9 cellular contexts compared by ENCODE assay signal in genomic region chr17:82699551-82699950, GRCh38. TPM values are rescaled to one million over a fixed set of nuclear protein-coding genes. Genes with fewer than 3 reads are reported as not detected.
DNase-seq lines count a peak whose midpoint lies in the region; ATAC-seq, FAIRE-seq and TF ChIP-seq lines count a peak whose summit lies in the region.
"Had no signal": no experiment of that assay in that cellular context is flagged by ENCODE, and none has a peak within 500 bp of the region (broad histone marks: within the 10 kb centered on the region; RNA-seq: fewer than 3 reads in every experiment).

No MANE protein-coding gene starts in this region.

- H3K36me3 Mint-ChIP-seq in CD4-positive, CD25-positive, alpha-beta regulatory T cell, result peaks cover 4% of the 10 kb centered on the region

- POLR2A ChIA-PET in H1 (lab: Charles Lee; ENCODE audit: partially characterized antibody), result interaction anchor here (1.0 kb wide), 1 partner anchor 11 kb away, joined by 3 read pairs; no protein-coding TSS in a partner anchor

- H3K4ac ChIP-seq in H1 (replicated peaks; ENCODE audit: insufficient read length, low read depth, low read length) (no peak overlapping the region), neuronal stem cell (ENCODE audit: low read length) (peak overlapping the region; percentile 66)

- no peak overlapping the region for H3K23ac ChIP-seq in H1 (ENCODE audit: insufficient read length)
- H3K23ac ChIP-seq in neuronal stem cell (ENCODE audit: low read depth, low read length, poor library complexity), result peak overlapping the region; percentile 90

- H3F3A ChIP-seq in Loucy (ENCODE audit: low read depth), result no peaks in the 10 kb centered on the region

- H4K5ac ChIP-seq in H1 (ENCODE audit: insufficient read length, low read depth, low read length), result no peak overlapping the region

- no peak for ATAC-seq in CD4-positive, CD25-positive, alpha-beta regulatory T cell (ENCODE audit: low read depth in 2 of 2)
- ATAC-seq in GM21723 (IDR thresholded peaks at IDR 0.05; ENCODE audit: unreplicated experiment) (no peak), GM19467 (IDR thresholded peaks at IDR 0.05; ENCODE audit: unreplicated experiment) (no peak)

- no peak overlapping the region for H2BK15ac ChIP-seq in H1 (ENCODE audit: low read length)
- no peak overlapping the region for H2BK15ac ChIP-seq in neuronal stem cell (ENCODE audit: low read length)

- 84% methylated on average over 13 of the region's 13 CpGs; no CpG with 5 or more reads in 1 of the 2 experiments for WGBS in H1 (ENCODE audit: extremely low coverage in 1 of 2, insufficient coverage in 1 of 2, insufficient read length in 1 of 2, insufficient replicate concordance in 2 of 2, low coverage in 1 of 2, low lambda C conversion rate in 2 of 2, missing lambda C conversion rate in 1 of 2), 2 experiments
- no CpG with 5 or more reads among the region's 13 CpGs for WGBS in neuronal stem cell (ENCODE audit: extremely low coverage in 2 of 2, insufficient read length in 2 of 2, insufficient replicate concordance in 1 of 2), 2 donors

- no peaks in the 10 kb centered on the region for H3K79me2 ChIP-seq in Loucy (ENCODE audit: insufficient read depth, low read length)
- H3K79me2 ChIP-seq in H1 (ENCODE audit: control insufficient read depth in 1 of 2, insufficient read depth in 2 of 2, low read length in 2 of 2), result no peaks in the 10 kb centered on the region

- H2BK120ac ChIP-seq in H1 (replicated peaks; ENCODE audit: low read depth, low read length), result no peak overlapping the region
- H2BK120ac ChIP-seq in neuronal stem cell (ENCODE audit: low read depth, low read length), result no peak overlapping the region

- peaks cover 4% of the 10 kb centered on the region for H3K36me3 ChIP-seq in CD4-positive, CD25-positive, alpha-beta regulatory T cell (ENCODE audit: control insufficient read depth, insufficient read depth, low read length)
- H3K36me3 ChIP-seq in Loucy (ENCODE audit: insufficient read depth, low read length) (no peaks in the 10 kb centered on the region), H1 (ENCODE audit: control insufficient read depth in 2 of 4, insufficient read depth in 4 of 4, low read length in 3 of 4) (no peaks in the 10 kb centered on the region; a peak in 1 of 8 replicates), neuronal stem cell (replicated peaks in 1 of 2; ENCODE audit: control insufficient read depth in 2 of 2, insufficient read depth in 2 of 2, low read length in 2 of 2) (no peaks in the 10 kb centered on the region)
- H3K36me3 ChIP-seq: adrenal gland had no signal

- no peak for TF ChIP-seq POLR2A in H1 (IDR thresholded peaks at IDR 0.05; ENCODE audit: control extremely low read depth in 1 of 2, low read depth in 2 of 2, low read length in 2 of 2)

- CTCF ChIA-PET in H1 (lab: Charles Lee; ENCODE audit: partially characterized antibody), result interaction anchor here (0.6 kb wide), 1 partner anchor 215 kb away, joined by 3 read pairs; no protein-coding TSS in a partner anchor

- H4K8ac ChIP-seq in H1 (ENCODE audit: extremely low read depth, insufficient read depth, low read length) (no peak overlapping the region), neuronal stem cell (ENCODE audit: low read depth, low read length) (no peak overlapping the region)

- no peak for DNase-seq in CD4-positive, CD25-positive, alpha-beta regulatory T cell
- no peak for DNase-seq in H1 (ENCODE audit: low read depth in 1 of 2, low spot score in 2 of 2)
- DNase-seq in neuronal stem cell (ENCODE audit: low spot score), result no peak
- no peak for DNase-seq in activated CD8-positive, alpha-beta memory T cell treated with anti-CD3 and anti-CD28 coated beads, Interleukin-2, amount 50 U/mL, for 48 hours
- no peak for DNase-seq in frontal cortex (ENCODE audit: low spot score in 2 of 2)

- peaks cover 18% of the 10 kb centered on the region for H3K4me1 ChIP-seq in CD4-positive, CD25-positive, alpha-beta regulatory T cell (ENCODE audit: control insufficient read depth, insufficient read depth, low read length, poor library complexity, severe bottlenecking)
- H3K4me1 ChIP-seq in Loucy (ENCODE audit: insufficient read depth, low read length, poor library complexity, severe bottlenecking) (no peaks in the 10 kb centered on the region), H1 (replicated peaks in 1 of 4; ENCODE audit: control insufficient read depth in 3 of 4, insufficient read depth in 4 of 4, low read length in 3 of 4) (peaks cover 0 to 11% (median 6%) of the 10 kb centered on the region in 4 experiments; a peak in 4 of 7 replicates), neuronal stem cell (ENCODE audit: control insufficient read depth in 2 of 2, insufficient read depth in 1 of 2, low read depth in 1 of 2, low read length in 2 of 2) (peaks cover 10 to 12% of the 10 kb centered on the region in 2 donors)

- no peak for TF ChIP-seq EP300 in H1 (IDR thresholded peaks at IDR 0.05; ENCODE audit: borderline replicate concordance in 1 of 2, low read depth in 2 of 2, low read length in 2 of 2)

- H3K4me2 ChIP-seq in Loucy (ENCODE audit: low read depth, low read length, poor library complexity, severe bottlenecking), result peak overlapping the region; percentile 62
- peak overlapping the region; percentile 52 to 90; a peak in 3 of 4 replicates for H3K4me2 ChIP-seq in H1 (ENCODE audit: insufficient read depth in 1 of 2, low read depth in 2 of 2, low read length in 2 of 2)
- H3K4me2 ChIP-seq in neuronal stem cell (ENCODE audit: insufficient read depth, low read length, poor library complexity, severe bottlenecking), result peak overlapping the region; percentile 71

- FAIRE-seq in H1 (lab: Jason Lieb, UNC) (no peak), frontal cortex (lab: Jason Lieb, UNC) (no peak)

- peaks cover 8% of the 10 kb centered on the region; the same call in 1 of the 2 replicates for H3K23me2 ChIP-seq in H1 (ENCODE audit: low read depth, low read length)

- no peak for TF ChIP-seq RAD21 in H1 (IDR thresholded peaks at IDR 0.05 in 1 of 2, conservative IDR thresholded peaks at IDR 0.05 in 1 of 2; ENCODE audit: low read depth in 2 of 2, low read length in 2 of 2)

- peaks cover 4% of the 10 kb centered on the region for H3K27me3 Mint-ChIP-seq in CD4-positive, CD25-positive, alpha-beta regulatory T cell

- no peak overlapping the region; the same call in 1 of the 2 replicates for H2BK5ac ChIP-seq in H1 (ENCODE audit: low read depth, low read length)
- no peak overlapping the region for H2BK5ac ChIP-seq in neuronal stem cell (ENCODE audit: low read length)

- no peak overlapping the region for H3K18ac ChIP-seq in H1 (ENCODE audit: extremely low read depth, low read length)
- peak overlapping the region; percentile 38 for H3K18ac ChIP-seq in neuronal stem cell (ENCODE audit: low read length)

- H3K79me1 ChIP-seq in H1 (ENCODE audit: low read depth, low read length) (no peaks in the 10 kb centered on the region), neuronal stem cell (ENCODE audit: low read depth, low read length) (peaks cover 4% of the 10 kb centered on the region)

- peak overlapping the region; percentile 89 to 91 (median 90) for H3K4me3 Mint-ChIP-seq in CD4-positive, CD25-positive, alpha-beta regulatory T cell

- H4K20me1 ChIP-seq in Loucy (ENCODE audit: insufficient read depth, low read length, poor library complexity, severe bottlenecking) (no peaks in the 10 kb centered on the region), H1 (replicated peaks in 1 of 2; ENCODE audit: control insufficient read depth in 1 of 2, insufficient read depth in 2 of 2, low read length in 2 of 2) (peaks cover 0 to 9% of the 10 kb centered on the region in 2 experiments)

- H3K27ac ChIP-seq in CD4-positive, CD25-positive, alpha-beta regulatory T cell (ENCODE audit: insufficient read depth, low read length, poor library complexity, severe bottlenecking), result no peak overlapping the region
- H3K27ac ChIP-seq in H1 (ENCODE audit: low read depth, low read length), result no peak overlapping the region
- H3K27ac ChIP-seq in neuronal stem cell (replicated peaks; ENCODE audit: low read length), result no peak overlapping the region

- TF ChIP-seq CTCF in Loucy (conservative IDR thresholded peaks at IDR 0.05; ENCODE audit: low read length) (no peak), H1 (IDR thresholded peaks at IDR 0.05; ENCODE audit: control extremely low read depth in 1 of 3, insufficient read depth in 1 of 3, low read depth in 1 of 3, low read length in 3 of 3) (no peak)

- H4K91ac ChIP-seq in H1 (replicated peaks; ENCODE audit: insufficient read length, low read length) (no peak overlapping the region), neuronal stem cell (ENCODE audit: low read depth, low read length, poor library complexity) (no peak overlapping the region)

- H3K9me3 ChIP-seq in CD4-positive, CD25-positive, alpha-beta regulatory T cell (ENCODE audit: control insufficient read depth in 2 of 2, low read length in 2 of 2), result peaks cover 4 to 5% of the 10 kb centered on the region in 2 experiments
- no peaks in the 10 kb centered on the region; the same call in 1 of the 2 replicates for H3K9me3 ChIP-seq in Loucy (ENCODE audit: insufficient read depth, low read depth, low read length)
- no peaks in the 10 kb centered on the region for H3K9me3 ChIP-seq in H1 (ENCODE audit: insufficient read depth in 2 of 2, low read depth in 1 of 2, low read length in 1 of 2)
- H3K9me3 ChIP-seq in neuronal stem cell (replicated peaks in 1 of 2; ENCODE audit: control insufficient read depth in 2 of 2, insufficient read depth in 1 of 2, low read depth in 1 of 2, low read length in 2 of 2), result peaks cover 6 to 11% of the 10 kb centered on the region in 2 donors

- no peaks in the 10 kb centered on the region for H3K27me3 ChIP-seq in CD4-positive, CD25-positive, alpha-beta regulatory T cell (ENCODE audit: control insufficient read depth, insufficient read depth, low read length)
- H3K27me3 ChIP-seq in Loucy (ENCODE audit: insufficient read depth, low read length, poor library complexity, severe bottlenecking) (no peaks in the 10 kb centered on the region), H1 (replicated peaks in 1 of 4; ENCODE audit: control insufficient read depth in 3 of 4, extremely low read depth in 1 of 4, insufficient read depth in 3 of 4, low read length in 3 of 4) (peaks cover 16 to 34% (median 24%) of the 10 kb centered on the region in 4 experiments), neuronal stem cell (ENCODE audit: control insufficient read depth in 3 of 3, insufficient read depth in 3 of 3, low read depth in 1 of 3, low read length in 3 of 3) (peaks cover 10 to 32% (median 26%) of the 10 kb centered on the region in 3 experiments)
- H3K27me3 ChIP-seq: adrenal gland had no signal

- H3K4me1 Mint-ChIP-seq in CD4-positive, CD25-positive, alpha-beta regulatory T cell, result peaks cover 0 to 22% (median under 1%) of the 10 kb centered on the region in 4 donors

- H2AK5ac ChIP-seq in H1 (ENCODE audit: low read depth, low read length) (no peak overlapping the region), neuronal stem cell (ENCODE audit: low read depth, low read length) (peak overlapping the region; percentile 89)

- H3K14ac ChIP-seq in H1 (ENCODE audit: insufficient read length) (no peak overlapping the region), neuronal stem cell (ENCODE audit: low read length) (peak overlapping the region; percentile 97)

- H3K56ac ChIP-seq in H1 (replicated peaks; ENCODE audit: insufficient read length, low read depth, low read length), result no peak overlapping the region

- H3K9ac ChIP-seq in Loucy (ENCODE audit: low read depth, low read length, poor library complexity, severe bottlenecking) (no peak overlapping the region), H1 (replicated peaks in 1 of 4; ENCODE audit: extremely low read depth in 1 of 4, low read depth in 3 of 4, low read length in 3 of 4) (no peak overlapping the region), neuronal stem cell (ENCODE audit: low read depth, low read length, poor library complexity) (peak overlapping the region; percentile 77)

- no peak overlapping the region for H2AFZ ChIP-seq in Loucy (ENCODE audit: low read length)
- H2AFZ ChIP-seq in H1 (ENCODE audit: low read length), result no peak overlapping the region
- no peak overlapping the region for H2AFZ ChIP-seq in neuronal stem cell (ENCODE audit: low read length)

- peaks cover 0 to 4% (median 2%) of the 10 kb centered on the region in 7 donors for H3K9me3 Mint-ChIP-seq in CD4-positive, CD25-positive, alpha-beta regulatory T cell

- H2BK12ac ChIP-seq in H1 (ENCODE audit: low read depth, low read length), result no peak overlapping the region; the same call in 1 of the 2 replicates
- H2BK12ac ChIP-seq in neuronal stem cell (ENCODE audit: low read length), result no peak overlapping the region

- H3K27ac Mint-ChIP-seq in CD4-positive, CD25-positive, alpha-beta regulatory T cell, result no peak overlapping the region

- no peak overlapping the region for H2BK20ac ChIP-seq in H1 (ENCODE audit: low read length)

- peak overlapping the region; percentile 47 for H3K4me3 ChIP-seq in CD4-positive, CD25-positive, alpha-beta regulatory T cell (ENCODE audit: low read depth, low read length)
- H3K4me3 ChIP-seq in Loucy (ENCODE audit: low read length, poor library complexity, severe bottlenecking) (peak overlapping the region; percentile 67), H1 (ENCODE audit: extremely low read depth in 1 of 4, insufficient read depth in 2 of 4, low read depth in 3 of 4, low read length in 4 of 4) (peak overlapping the region in 1 of 4 experiments; percentile 54; a peak in 1 of 8 replicates), neuronal stem cell (ENCODE audit: low read length in 2 of 2) (peak overlapping the region; percentile 72 to 92)

- no peaks in the 10 kb centered on the region for H3K9me2 ChIP-seq in Loucy (replicated peaks; ENCODE audit: low read depth, low read length)

RNA-seq across cellular contexts. Expression of gene RAB40B, which starts 1.1 kb away (rescaled TPM):
- total RNA-seq in CD4-positive, CD25-positive, alpha-beta regulatory T cell, result 4.9 TPM
- 1 to 10 TPM; 2.2 to 5.3 (median 3.4) TPM for polyA plus RNA-seq in CD4-positive, CD25-positive, alpha-beta regulatory T cell
- 3.1 and 3.3 TPM in 2 replicates for total RNA-seq in H1 (2021; fragmentation: NEBNext Ultra II Directional; extraction: Animal tissue kit (Norgen Biotek cat#: 25700))
- 4.6 and 7.1 TPM in 2 replicates for polyA plus RNA-seq in H1 (2011; rRNA removed)
- 2.9 TPM for polyA plus RNA-seq in H1 (2011; cell fraction: cytosol; rRNA removed)
- polyA plus RNA-seq in H1 (2011; cell fraction: nucleus; rRNA removed), result 5.8 TPM
- 4.1 to 5.9 TPM (median 4.3 TPM) in 4 replicates for polyA plus RNA-seq in H1 (2012, experiment 1 of 2)
- 13.5 TPM for polyA plus RNA-seq in H1 (2012, experiment 2 of 2)
- polyA plus RNA-seq in H1 (2013, experiment 1 of 2), result 2.4 TPM
- 3.6 TPM for polyA plus RNA-seq in H1 (2013, experiment 2 of 2)
- polyA minus RNA-seq in H1 (2011; rRNA and poly(A)+ RNA removed), result 0.95 and 1.5 TPM in 2 replicates
- polyA minus RNA-seq in H1 (2011; cell fraction: cytosol; rRNA and poly(A)+ RNA removed), result 1.1 TPM
- 1.8 TPM for polyA minus RNA-seq in H1 (2011; cell fraction: nucleus; rRNA and poly(A)+ RNA removed)
- 9.4 TPM for polyA plus RNA-seq in neuronal stem cell (2013, experiment 1 of 2)
- 10.4 TPM for polyA plus RNA-seq in neuronal stem cell (2013, experiment 2 of 2)
- 18.3 TPM for total RNA-seq in frontal cortex

RNA-seq across cellular contexts. Expression of gene FN3KRP, which starts 17.0 kb away (rescaled TPM):
- total RNA-seq in CD4-positive, CD25-positive, alpha-beta regulatory T cell, result 28.1 TPM
- 10 to 100 TPM; 25.3 to 36.7 (median 34.0) TPM for polyA plus RNA-seq in CD4-positive, CD25-positive, alpha-beta regulatory T cell
- 21.4 and 23.3 TPM in 2 replicates for total RNA-seq in H1 (2021; fragmentation: NEBNext Ultra II Directional; extraction: Animal tissue kit (Norgen Biotek cat#: 25700))
- polyA plus RNA-seq in H1 (2011; rRNA removed), result 17.1 and 18.1 TPM in 2 replicates
- polyA plus RNA-seq in H1 (2011; cell fraction: cytosol; rRNA removed), result 17.3 TPM
- polyA plus RNA-seq in H1 (2011; cell fraction: nucleus; rRNA removed), result 19.5 TPM
- polyA plus RNA-seq in H1 (2012, experiment 1 of 2), result 29.8 to 30.3 TPM (median 30.2 TPM) in 4 replicates
- 18.4 TPM for polyA plus RNA-seq in H1 (2012, experiment 2 of 2)
- polyA plus RNA-seq in H1 (2013, experiment 1 of 2), result 13.8 TPM
- polyA plus RNA-seq in H1 (2013, experiment 2 of 2), result 13.2 TPM
- polyA minus RNA-seq in H1 (2011; rRNA and poly(A)+ RNA removed), result 10.1 and 10.7 TPM in 2 replicates
- polyA minus RNA-seq in H1 (2011; cell fraction: cytosol; rRNA and poly(A)+ RNA removed), result 8.7 TPM
- polyA minus RNA-seq in H1 (2011; cell fraction: nucleus; rRNA and poly(A)+ RNA removed), result 4.8 TPM
- polyA plus RNA-seq in neuronal stem cell (2013, experiment 1 of 2), result 23.3 TPM
- polyA plus RNA-seq in neuronal stem cell (2013, experiment 2 of 2), result 21.8 TPM
- 24.1 TPM for total RNA-seq in frontal cortex

RNA-seq across cellular contexts. Expression of gene FN3K, which starts 35.9 kb away (rescaled TPM):
- 2.0 TPM for total RNA-seq in CD4-positive, CD25-positive, alpha-beta regulatory T cell
- under 1 TPM; 0.18 to 0.74 (median 0.25) TPM for polyA plus RNA-seq in CD4-positive, CD25-positive, alpha-beta regulatory T cell
- 13.6 and 14.2 TPM in 2 replicates for total RNA-seq in H1 (2021; fragmentation: NEBNext Ultra II Directional; extraction: Animal tissue kit (Norgen Biotek cat#: 25700))
- 0.88 and 2.1 TPM in 2 replicates for polyA plus RNA-seq in H1 (2011; rRNA removed)
- 2.4 TPM for polyA plus RNA-seq in H1 (2011; cell fraction: cytosol; rRNA removed)
- polyA plus RNA-seq in H1 (2011; cell fraction: nucleus; rRNA removed), result 4.6 TPM
- polyA plus RNA-seq in H1 (2012, experiment 1 of 2), result 13.9 to 22.0 TPM (median 20.3 TPM) in 4 replicates
- 13.0 TPM for polyA plus RNA-seq in H1 (2012, experiment 2 of 2)
- 6.2 TPM for polyA plus RNA-seq in H1 (2013, experiment 1 of 2)
- 5.4 TPM for polyA plus RNA-seq in H1 (2013, experiment 2 of 2)
- polyA minus RNA-seq in H1 (2011; rRNA and poly(A)+ RNA removed), result 1.7 and 1.8 TPM in 2 replicates
- 7.4 TPM for polyA minus RNA-seq in H1 (2011; cell fraction: cytosol; rRNA and poly(A)+ RNA removed)
- polyA minus RNA-seq in H1 (2011; cell fraction: nucleus; rRNA and poly(A)+ RNA removed), result 5.4 TPM
- 15.9 TPM for polyA plus RNA-seq in neuronal stem cell (2013, experiment 1 of 2)
- 17.0 TPM for polyA plus RNA-seq in neuronal stem cell (2013, experiment 2 of 2)
- total RNA-seq in frontal cortex, result 9.8 TPM

RNA-seq across cellular contexts. Expression of gene WDR45B, which starts 51.3 kb away (rescaled TPM):
- 86.8 TPM for total RNA-seq in CD4-positive, CD25-positive, alpha-beta regulatory T cell
- 10 to 100 TPM; 35.1 to 45.2 (median 38.0) TPM for polyA plus RNA-seq in CD4-positive, CD25-positive, alpha-beta regulatory T cell
- 82.0 and 88.8 TPM in 2 replicates for total RNA-seq in H1 (2021; fragmentation: NEBNext Ultra II Directional; extraction: Animal tissue kit (Norgen Biotek cat#: 25700))
- 100 and 101 TPM in 2 replicates for polyA plus RNA-seq in H1 (2011; rRNA removed)
- 110 TPM for polyA plus RNA-seq in H1 (2011; cell fraction: cytosol; rRNA removed)
- 107 TPM for polyA plus RNA-seq in H1 (2011; cell fraction: nucleus; rRNA removed)
- 81.1 to 86.2 TPM (median 86.2 TPM) in 4 replicates for polyA plus RNA-seq in H1 (2012, experiment 1 of 2)
- polyA plus RNA-seq in H1 (2012, experiment 2 of 2), result 57.9 TPM
- polyA plus RNA-seq in H1 (2013, experiment 1 of 2), result 70.1 TPM
- 72.8 TPM for polyA plus RNA-seq in H1 (2013, experiment 2 of 2)
- polyA minus RNA-seq in H1 (2011; rRNA and poly(A)+ RNA removed), result 93.1 and 96.5 TPM in 2 replicates
- 50.5 TPM for polyA minus RNA-seq in H1 (2011; cell fraction: cytosol; rRNA and poly(A)+ RNA removed)
- 34.8 TPM for polyA minus RNA-seq in H1 (2011; cell fraction: nucleus; rRNA and poly(A)+ RNA removed)
- polyA plus RNA-seq in neuronal stem cell (2013, experiment 1 of 2), result 67.8 TPM
- 69.8 TPM for polyA plus RNA-seq in neuronal stem cell (2013, experiment 2 of 2)
- total RNA-seq in frontal cortex, result 45.2 TPM

RNA-seq across cellular contexts. Expression of gene TBCD, which starts 52.3 kb away (rescaled TPM):
- total RNA-seq in CD4-positive, CD25-positive, alpha-beta regulatory T cell, result 86.4 TPM
- polyA plus RNA-seq in CD4-positive, CD25-positive, alpha-beta regulatory T cell, result 100 to 1,000 TPM in 1 of 4 donors, 10 to 100 TPM in 3; 39.2 to 146 (median 79.2) TPM
- 117 and 118 TPM in 2 replicates for total RNA-seq in H1 (2021; fragmentation: NEBNext Ultra II Directional; extraction: Animal tissue kit (Norgen Biotek cat#: 25700))
- polyA plus RNA-seq in H1 (2011; rRNA removed), result 162 and 214 TPM in 2 replicates
- polyA plus RNA-seq in H1 (2011; cell fraction: cytosol; rRNA removed), result 111 TPM
- 346 TPM for polyA plus RNA-seq in H1 (2011; cell fraction: nucleus; rRNA removed)
- 116 to 160 TPM (median 143 TPM) in 4 replicates for polyA plus RNA-seq in H1 (2012, experiment 1 of 2)
- polyA plus RNA-seq in H1 (2012, experiment 2 of 2), result 116 TPM
- polyA plus RNA-seq in H1 (2013, experiment 1 of 2), result 64.1 TPM
- 59.0 TPM for polyA plus RNA-seq in H1 (2013, experiment 2 of 2)
- 107 and 112 TPM in 2 replicates for polyA minus RNA-seq in H1 (2011; rRNA and poly(A)+ RNA removed)
- polyA minus RNA-seq in H1 (2011; cell fraction: cytosol; rRNA and poly(A)+ RNA removed), result 87.7 TPM
- 90.6 TPM for polyA minus RNA-seq in H1 (2011; cell fraction: nucleus; rRNA and poly(A)+ RNA removed)
- polyA plus RNA-seq in neuronal stem cell (2013, experiment 1 of 2), result 62.8 TPM
- 65.7 TPM for polyA plus RNA-seq in neuronal stem cell (2013, experiment 2 of 2)
- 73.8 TPM for total RNA-seq in frontal cortex
